ENCODE assay signal across 15 cellular contexts in genomic region chr3:71511446-71511845, GRCh38.
DNase-seq lines count a peak whose midpoint lies in the region; ATAC-seq and TF ChIP-seq lines count a peak whose summit lies in the region.
"Had no signal": no experiment of that assay in that cellular context is flagged by ENCODE, and none has a peak within 500 bp of the region (broad histone marks: within the 10 kb centered on the region; RNA-seq: fewer than 3 reads in every experiment).

No MANE protein-coding gene starts in this region.

- TF ChIP-seq POLR2A in spleen (IDR thresholded peaks at IDR 0.05): no peak

- peaks cover 7 to 17% (median 15%) of the 10 kb centered on the region in 4 donors for H3K4me1 Mint-ChIP-seq in CD4-positive, alpha-beta memory T cell
- H3K4me1 Mint-ChIP-seq in activated T-helper 17 cell treated with anti-CD3 and anti-CD28 coated beads, Interleukin-2, amount 50 U/mL, for 72 hours: peaks cover 13% of the 10 kb centered on the region
- H3K4me1 Mint-ChIP-seq in naive thymus-derived CD4-positive, alpha-beta T cell: peaks cover 11 to 60% (median 29%) of the 10 kb centered on the region in 7 donors

- no peaks in the 10 kb centered on the region for H3K9me3 ChIP-seq in CD4-positive, alpha-beta memory T cell (ENCODE audit: control insufficient read depth in 1 of 2, low read length in 2 of 2)
- no peaks in the 10 kb centered on the region for H3K9me3 ChIP-seq in naive thymus-derived CD4-positive, alpha-beta T cell (ENCODE audit: control insufficient read depth in 2 of 3, low read length in 3 of 3)
- no peaks in the 10 kb centered on the region for H3K9me3 ChIP-seq in spleen
- H3K9me3 ChIP-seq: esophagus muscularis mucosa had no signal

- H3K4me3 ChIP-seq in CD4-positive, alpha-beta memory T cell (ENCODE audit: low read length in 2 of 2): no peak overlapping the region
- no peak overlapping the region for H3K4me3 ChIP-seq in naive thymus-derived CD4-positive, alpha-beta T cell (ENCODE audit: low read length)
- H3K4me3 ChIP-seq in spleen (no peak overlapping the region), dorsolateral prefrontal cortex (no peak overlapping the region)
- H3K4me3 ChIP-seq: esophagus muscularis mucosa had no signal

- no peak for TF ChIP-seq CTCF in spleen (IDR thresholded peaks at IDR 0.05 in 8 of 11, conservative IDR thresholded peaks at IDR 0.05 in 3 of 11)
- TF ChIP-seq CTCF in foreskin keratinocyte (conservative IDR thresholded peaks at IDR 0.05): no peak
- no peak for TF ChIP-seq CTCF in dorsolateral prefrontal cortex (IDR thresholded peaks at IDR 0.05 in 54 of 56, conservative IDR thresholded peaks at IDR 0.05 in 2 of 56; ENCODE audit: low read depth in 1 of 56, partially characterized antibody in 56 of 56)

- no peak for DNase-seq in CD4-positive, alpha-beta memory T cell
- peak; percentile 45 for DNase-seq in MV-4-11 (lab: John Stamatoyannopoulos, UW)
- no peak for DNase-seq in naive thymus-derived CD4-positive, alpha-beta T cell
- no peak for DNase-seq in spleen
- DNase-seq in foreskin keratinocyte: no peak
- DNase-seq in AG20443 (ENCODE audit: low spot score): no peak
- DNase-seq in dorsolateral prefrontal cortex: no peak
- DNase-seq: caudate nucleus; NCI-H146; NCI-H748 treated with DMSO at 0.1 percent for 48 hours; stimulated activated CD4-positive, alpha-beta T cell treated with anti-CD3 and anti-CD28 coated beads, Interleukin-2, amount 100 ng/mL, for 48 hours had no signal

- CTCF ChIA-PET in CD4-positive, alpha-beta memory T cell (lab: Charles Lee; ENCODE audit: partially characterized antibody): interaction anchor here (0.6 to 2.6 kb wide), 39 partner anchors 9 to 770 kb away, joined by 3 to 16 read pairs (median 4); no protein-coding TSS in a partner anchor
- CTCF ChIA-PET in naive thymus-derived CD4-positive, alpha-beta T cell (lab: Charles Lee): interaction anchor here (0.6 to 1.8 kb wide), 16 partner anchors 9 to 961 kb away, joined by 3 to 6 read pairs (median 3); no protein-coding TSS in a partner anchor

- ATAC-seq in activated T-helper 17 cell treated with anti-CD3 and anti-CD28 coated beads, Interleukin-2, amount 50 U/mL, for 72 hours (replicated peaks): no peak
- no peak for ATAC-seq in naive thymus-derived CD4-positive, alpha-beta T cell
- ATAC-seq in foreskin keratinocyte: no peak

- H3K36me3 ChIP-seq in CD4-positive, alpha-beta memory T cell (ENCODE audit: insufficient read depth, low read length): no peaks in the 10 kb centered on the region
- H3K36me3 ChIP-seq in naive thymus-derived CD4-positive, alpha-beta T cell (ENCODE audit: control insufficient read depth in 2 of 3, insufficient read depth in 3 of 3, low read length in 3 of 3): no peaks in the 10 kb centered on the region
- no peaks in the 10 kb centered on the region for H3K36me3 ChIP-seq in spleen
- H3K36me3 ChIP-seq: esophagus muscularis mucosa had no signal

- H3K27ac Mint-ChIP-seq in CD4-positive, alpha-beta memory T cell: peak overlapping the region in 6 of 7 donors; percentile 26 to 92 (median 87)
- H3K27ac Mint-ChIP-seq in activated T-helper 17 cell treated with anti-CD3 and anti-CD28 coated beads, Interleukin-2, amount 50 U/mL, for 72 hours: peak overlapping the region; percentile 47
- H3K27ac Mint-ChIP-seq in naive thymus-derived CD4-positive, alpha-beta T cell: peak overlapping the region in 5 of 9 donors; percentile 69 to 91 (median 83)
- H3K27ac Mint-ChIP-seq: activated CD8-positive, alpha-beta T cell treated with anti-CD3 and anti-CD28 coated beads, Interleukin-2, amount 10 ng/mL, durations not matched to agents 7 days and 5 days had no signal

- H3K9me3 Mint-ChIP-seq in CD4-positive, alpha-beta memory T cell: no peaks in the 10 kb centered on the region
- H3K9me3 Mint-ChIP-seq in activated T-helper 17 cell treated with anti-CD3 and anti-CD28 coated beads, Interleukin-2, amount 50 U/mL, for 72 hours: no peaks in the 10 kb centered on the region
- H3K9me3 Mint-ChIP-seq in naive thymus-derived CD4-positive, alpha-beta T cell: no peaks in the 10 kb centered on the region

- H3K4me3 Mint-ChIP-seq in CD4-positive, alpha-beta memory T cell: no peak overlapping the region
- no peak overlapping the region for H3K4me3 Mint-ChIP-seq in activated T-helper 17 cell treated with anti-CD3 and anti-CD28 coated beads, Interleukin-2, amount 50 U/mL, for 72 hours
- peak overlapping the region in 4 of 10 donors; percentile 13 to 51 (median 37) for H3K4me3 Mint-ChIP-seq in naive thymus-derived CD4-positive, alpha-beta T cell
- H3K4me3 Mint-ChIP-seq: activated CD8-positive, alpha-beta T cell treated with anti-CD3 and anti-CD28 coated beads, Interleukin-2, amount 10 ng/mL, durations not matched to agents 7 days and 5 days had no signal

- no peak overlapping the region for H3K27ac ChIP-seq in CD4-positive, alpha-beta memory T cell (ENCODE audit: low read depth, low read length)
- peak overlapping the region; percentile 36 for H3K27ac ChIP-seq in naive thymus-derived CD4-positive, alpha-beta T cell (ENCODE audit: low read depth, low read length)
- H3K27ac ChIP-seq in spleen (peak overlapping the region in 4 of 8 donors; percentile 6 to 39 (median 26)), foreskin keratinocyte (no peak overlapping the region), dorsolateral prefrontal cortex (no peak overlapping the region)
- H3K27ac ChIP-seq: parathyroid adenoma had no signal

- H3K36me3 Mint-ChIP-seq in CD4-positive, alpha-beta memory T cell: no peaks in the 10 kb centered on the region
- no peaks in the 10 kb centered on the region for H3K36me3 Mint-ChIP-seq in activated T-helper 17 cell treated with anti-CD3 and anti-CD28 coated beads, Interleukin-2, amount 50 U/mL, for 72 hours (ENCODE audit: low read depth)
- peaks cover 0 to 4% (median 2%) of the 10 kb centered on the region in 5 donors for H3K36me3 Mint-ChIP-seq in naive thymus-derived CD4-positive, alpha-beta T cell

- POLR2A ChIA-PET in CD4-positive, alpha-beta memory T cell (lab: Charles Lee; ENCODE audit: partially characterized antibody): interaction anchor here (0.9 to 2.0 kb wide), 10 partner anchors 15 to 448 kb away, joined by 3 to 7 read pairs (median 4); no protein-coding TSS in a partner anchor
- POLR2A ChIA-PET in naive thymus-derived CD4-positive, alpha-beta T cell (lab: Charles Lee): interaction anchor here (0.6 to 4.7 kb wide), 10 partner anchors 13 to 435 kb away, joined by 3 to 53 read pairs (median 4); no protein-coding TSS in a partner anchor

- no peaks in the 10 kb centered on the region for H3K27me3 ChIP-seq in CD4-positive, alpha-beta memory T cell (ENCODE audit: insufficient read depth, low read length)
- no peaks in the 10 kb centered on the region for H3K27me3 ChIP-seq in naive thymus-derived CD4-positive, alpha-beta T cell (ENCODE audit: control insufficient read depth in 2 of 2, insufficient read depth in 2 of 2, low read length in 2 of 2)
- H3K27me3 ChIP-seq in spleen (replicated peaks in 1 of 7): no peaks in the 10 kb centered on the region
- H3K27me3 ChIP-seq in foreskin keratinocyte: no peaks in the 10 kb centered on the region
- no peaks in the 10 kb centered on the region for H3K27me3 ChIP-seq in dorsolateral prefrontal cortex
- H3K27me3 ChIP-seq: esophagus muscularis mucosa had no signal

- intact Hi-C loops in CD4-positive, alpha-beta memory T cell (cut with micrococcal nuclease): loop anchor here (5.0 kb wide), 2 partner anchors 119 to 209 kb away; no protein-coding TSS in a partner anchor
- intact Hi-C loops in naive thymus-derived CD4-positive, alpha-beta T cell (cut with micrococcal nuclease): loop anchor here (5.0 to 10.0 kb wide), 8 partner anchors 71 to 979 kb away; partner anchors contain the start of gene FOXP1 (in 1 of the 2)
- intact Hi-C loops in spleen (cut with DNase I; ENCODE audit: low total_unique reads): no loop called here
- intact Hi-C loops in dorsolateral prefrontal cortex (cut with DNase I): no loop called here

- no peaks in the 10 kb centered on the region for H3K27me3 Mint-ChIP-seq in CD4-positive, alpha-beta memory T cell
- no peaks in the 10 kb centered on the region for H3K27me3 Mint-ChIP-seq in activated T-helper 17 cell treated with anti-CD3 and anti-CD28 coated beads, Interleukin-2, amount 50 U/mL, for 72 hours
- peaks cover 0 to 3% (median 0%) of the 10 kb centered on the region in 5 donors for H3K27me3 Mint-ChIP-seq in naive thymus-derived CD4-positive, alpha-beta T cell

- H3K4me1 ChIP-seq in CD4-positive, alpha-beta memory T cell (ENCODE audit: insufficient read depth, low read length): peaks cover 27% of the 10 kb centered on the region
- peaks cover 5 to 22% of the 10 kb centered on the region in 2 donors for H3K4me1 ChIP-seq in naive thymus-derived CD4-positive, alpha-beta T cell (ENCODE audit: control insufficient read depth in 2 of 2, insufficient read depth in 2 of 2, low read length in 2 of 2)
- peaks cover 7 to 47% (median 27%) of the 10 kb centered on the region in 6 donors for H3K4me1 ChIP-seq in spleen
- H3K4me1 ChIP-seq in foreskin keratinocyte: peaks cover 17% of the 10 kb centered on the region
- H3K4me1 ChIP-seq: parathyroid adenoma had no signal

Comparison
In these comparisons a context has a peak if more than half of its experiments do, and no peak if none do; other contexts are left out.
1. intact Hi-C loops: an anchor here in CD4-positive, alpha-beta memory T cell (5.0 kb wide) and naive thymus-derived CD4-positive, alpha-beta T cell (5.0 to 10.0 kb wide); none called in spleen and dorsolateral prefrontal cortex.